ENCODE assay signal across 9 cellular contexts in the genomic region with DNA sequence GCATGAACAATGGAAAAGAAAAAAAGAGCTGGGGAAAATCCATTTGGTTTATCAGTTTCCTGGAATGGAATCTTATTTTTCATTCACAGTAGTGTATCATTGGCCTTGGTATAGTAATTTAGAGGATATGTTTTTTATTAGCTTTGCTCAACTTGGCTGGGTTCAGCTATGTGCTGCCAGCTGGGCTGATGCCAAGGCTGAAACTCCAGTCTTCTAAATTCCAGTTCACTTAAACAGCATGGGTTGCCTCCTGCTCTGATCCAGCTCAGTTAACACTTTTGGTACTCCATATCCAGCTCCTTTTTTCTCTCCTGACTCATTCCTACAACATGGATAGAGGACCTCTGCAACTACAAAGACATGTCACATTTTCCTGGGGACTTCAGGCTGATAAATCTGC.
A peak's percentile ranks its signal among the peaks of the same experiment; 100 is the strongest.
DNase-seq lines count a peak whose midpoint lies in the region; ATAC-seq, FAIRE-seq and TF ChIP-seq lines count a peak whose summit lies in the region.
"Had no signal": no experiment of that assay in that cellular context is flagged by ENCODE, and none has a peak within 500 bp of the region (broad histone marks: within the 10 kb centered on the region; RNA-seq: fewer than 3 reads in every experiment).

No MANE protein-coding gene starts in this region.

- intact Hi-C loops in kidney (cut with DNase I) = no loop called here

- peak; percentile 95 for FAIRE-seq in kidney (lab: Jason Lieb, UNC)

- no peaks in the 10 kb centered on the region for H3K27me3 ChIP-seq in thoracic aorta (replicated peaks; ENCODE audit: insufficient read depth)

- H3K27ac ChIP-seq in kidney (ENCODE audit: low read depth in 2 of 2, low read length in 2 of 2) = peak overlapping the region in 1 of 2 donors; percentile 44
- peak overlapping the region; percentile 56 to 62 for H3K27ac ChIP-seq in thoracic aorta

- peaks cover 5 to 15% of the 10 kb centered on the region in 2 donors for H3K4me1 ChIP-seq in kidney (ENCODE audit: control insufficient read depth in 1 of 2, insufficient read depth in 1 of 2, low read depth in 1 of 2, low read length in 2 of 2)
- H3K4me1 ChIP-seq in thoracic aorta (ENCODE audit: control insufficient read depth in 1 of 2, low read depth in 2 of 2) = peaks cover 38 to 57% of the 10 kb centered on the region in 2 donors

- peak; percentile 84 for DNase-seq in HS-5 (ENCODE audit: low read depth)
- peak; percentile 56 for DNase-seq in brain pericyte (ENCODE audit: low read depth, low spot score)
- peak; percentile 94 for DNase-seq in kidney
- DNase-seq in thoracic aorta (ENCODE audit: low spot score) = peak; percentile 33
- DNase-seq in NCI-H1417 treated with DMSO at 0.1 percent for 48 hours (lab: John Stamatoyannopoulos, UW) = no peak
- DNase-seq in GM19240 (ENCODE audit: insufficient read length, low spot score) = no peak
- no peak for DNase-seq in SHP77 treated with DMSO at 0.1 percent for 48 hours (lab: John Stamatoyannopoulos, UW)
- DNase-seq: cerebellar nuclear complex had no signal

- H3K4me3 ChIP-seq in kidney (ENCODE audit: low read length in 2 of 2) (no peak overlapping the region), thoracic aorta (no peak overlapping the region)

- ATAC-seq in thoracic aorta (ENCODE audit: insufficient number of reproducible peaks, low FRiP score, low read depth) (peak; percentile 82), HG03432 (IDR thresholded peaks at IDR 0.05; ENCODE audit: unreplicated experiment) (no peak)

- H3K9me3 ChIP-seq in kidney (ENCODE audit: control insufficient read depth in 1 of 2, low read length in 2 of 2) (no peaks in the 10 kb centered on the region), thoracic aorta (no peaks in the 10 kb centered on the region)

- no peak for TF ChIP-seq CTCF in kidney (IDR thresholded peaks at IDR 0.05; ENCODE audit: borderline replicate concordance, extremely low read depth, insufficient read depth)
- no peak for TF ChIP-seq CTCF in thoracic aorta (IDR thresholded peaks at IDR 0.05)

- H3K36me3 ChIP-seq in kidney (ENCODE audit: control insufficient read depth in 1 of 2, insufficient read depth in 2 of 2, low read length in 2 of 2) (no peaks in the 10 kb centered on the region), thoracic aorta (no peaks in the 10 kb centered on the region)

- H3K9ac ChIP-seq in kidney (ENCODE audit: low read length in 2 of 2) = no peak overlapping the region

Comparison
In these comparisons a context has a peak if more than half of its experiments do, and no peak if none do; other contexts are left out.
1. DNase-seq: peak in HS-5 (single experiment), brain pericyte (single experiment), kidney (single experiment) and thoracic aorta (single experiment); none in NCI-H1417 treated with DMSO at 0.1 percent for 48 hours (single experiment), GM19240 (single experiment) and SHP77 treated with DMSO at 0.1 percent for 48 hours (single experiment).